1 cellular context compared by ENCODE assay signal in genomic region chr5:88729476-88730182, GRCh38.
TF ChIP-seq lines count a peak whose summit lies in the region.

No MANE protein-coding gene starts in this region.

TF ChIP-seq in HEK293, 187 proteins besides CTCF, POLR2A, EP300 and RAD21 (continued from another document):
- TF ChIP-seq ZNF362 (tag by site-specific recombination; IDR thresholded peaks at IDR 0.05): 0 out of 2 replicates have a peak, but pooled peaks have one; percentile 22
- no peak for TF ChIP-seq ZNF280D (tag by site-specific recombination; IDR thresholded peaks at IDR 0.05)
- no peak for TF ChIP-seq OSR2 (tag by site-specific recombination; IDR thresholded peaks at IDR 0.05)
- no peak for TF ChIP-seq ELK4 (IDR thresholded peaks at IDR 0.05; ENCODE audit: borderline replicate concordance, low read depth, low read length)
- TF ChIP-seq GLI4 (tag by site-specific recombination; IDR thresholded peaks at IDR 0.05): no peak
- TF ChIP-seq ZNF2 (tag by site-specific recombination; IDR thresholded peaks at IDR 0.05): peak; percentile 63; the same call in 1 of the 2 replicates
- TF ChIP-seq ZNF121 (tag by site-specific recombination; IDR thresholded peaks at IDR 0.05): no peak
- no peak for TF ChIP-seq ZNF354C (tag by site-specific recombination; IDR thresholded peaks at IDR 0.05; ENCODE audit: borderline replicate concordance, low read depth)
- TF ChIP-seq ZNF626 (tag by site-specific recombination; IDR thresholded peaks at IDR 0.05): no peak
- TF ChIP-seq ZNF623 (tag by site-specific recombination; IDR thresholded peaks at IDR 0.05): no peak
- TF ChIP-seq ZNF23 (tag by site-specific recombination; IDR thresholded peaks at IDR 0.05; ENCODE audit: borderline replicate concordance): no peak
- peak; percentile 62; the same call in 1 of the 2 replicates for TF ChIP-seq ZNF660 (tag by site-specific recombination; IDR thresholded peaks at IDR 0.05)
- no peak for TF ChIP-seq AEBP2 (tag by site-specific recombination; IDR thresholded peaks at IDR 0.05; ENCODE audit: borderline replicate concordance)
- no peak for TF ChIP-seq ZNF174 (tag by site-specific recombination; IDR thresholded peaks at IDR 0.05)
- TF ChIP-seq ZNF837 (tag by site-specific recombination; IDR thresholded peaks at IDR 0.05): no peak
- TF ChIP-seq KLF17 (tag by site-specific recombination; IDR thresholded peaks at IDR 0.05): no peak
- no peak for TF ChIP-seq GLI2 (tag by site-specific recombination; IDR thresholded peaks at IDR 0.05; ENCODE audit: borderline replicate concordance, low read depth)
- no peak for TF ChIP-seq ZNF701 (tag by site-specific recombination; IDR thresholded peaks at IDR 0.05)
- no peak for TF ChIP-seq ZBTB20 (tag by site-specific recombination; IDR thresholded peaks at IDR 0.05)
- no peak for TF ChIP-seq ZNF341 (tag by site-specific recombination; IDR thresholded peaks at IDR 0.05; ENCODE audit: low read depth)
- no peak for TF ChIP-seq SETDB1 (IDR thresholded peaks at IDR 0.05; ENCODE audit: insufficient read length, low read length)
